Comparison of ENCODE assay signal across 23 cellular contexts in the genomic region with DNA sequence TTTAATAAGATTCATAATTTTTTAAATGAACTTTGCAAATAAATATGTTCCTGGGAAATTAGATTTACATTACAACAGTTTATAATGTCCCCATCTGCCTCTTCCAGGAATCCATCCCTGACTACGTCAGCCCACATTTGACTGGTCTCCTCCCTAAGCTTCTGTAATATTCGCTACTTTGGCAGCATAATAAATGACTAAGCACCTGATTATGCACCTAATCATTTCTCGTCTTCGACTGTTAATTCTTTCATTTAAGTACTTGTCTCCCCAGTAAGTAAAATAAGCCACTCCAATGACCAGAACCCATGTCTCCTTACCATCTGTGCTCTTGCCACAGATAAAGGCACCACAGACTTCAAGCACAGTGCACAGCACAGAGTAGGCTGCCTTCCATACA.
DNase-seq lines count a peak whose midpoint lies in the region; ATAC-seq, FAIRE-seq and TF ChIP-seq lines count a peak whose summit lies in the region.
"Had no signal": no experiment of that assay in that cellular context is flagged by ENCODE, and none has a peak within 500 bp of the region (broad histone marks: within the 10 kb centered on the region; RNA-seq: fewer than 3 reads in every experiment).

No MANE protein-coding gene starts in this region.

- no peaks in the 10 kb centered on the region for H3K4me1 Mint-ChIP-seq in astrocyte (ENCODE audit: low read depth, unreplicated experiment)
- no peaks in the 10 kb centered on the region for H3K4me1 Mint-ChIP-seq in activated naive CD4-positive, alpha-beta T cell treated with anti-CD3 and anti-CD28 coated beads, Interleukin-2, amount 10 ng/mL, durations not matched to agents 7 days and 5 days
- peaks cover 8% of the 10 kb centered on the region for H3K4me1 Mint-ChIP-seq in WTC11

- H3K9me3 Mint-ChIP-seq in astrocyte (ENCODE audit: unreplicated experiment) (no peaks in the 10 kb centered on the region), WTC11 (0 out of 2 replicates have a peak, but pooled peaks cover 3% of the 10 kb centered on the region)
- no peaks in the 10 kb centered on the region for H3K9me3 Mint-ChIP-seq in activated naive CD4-positive, alpha-beta T cell treated with anti-CD3 and anti-CD28 coated beads, Interleukin-2, amount 10 ng/mL, durations not matched to agents 7 days and 5 days

- H3K27me3 ChIP-seq in astrocyte (ENCODE audit: insufficient read depth, low read length): no peaks in the 10 kb centered on the region
- H3K27me3 ChIP-seq: BE2C, MG63, SJCRH30 had no signal

- POLR2A ChIA-PET in WTC11 (lab: Charles Lee): no interaction called here

- FAIRE-seq in D721Med (lab: Jason Lieb, UNC) (peak; percentile 95), astrocyte (lab: Jason Lieb, UNC) (no peak), RCC 7860 (lab: Jason Lieb, UNC) (no peak)
- FAIRE-seq: A204.1 had no signal

- no peaks in the 10 kb centered on the region for H3K4me1 ChIP-seq in astrocyte (ENCODE audit: insufficient read depth, low read length)
- H3K4me1 ChIP-seq: BE2C, HAP-1, SJCRH30 had no signal

- H3K79me2 ChIP-seq in astrocyte (ENCODE audit: insufficient read depth, low read length): no peaks in the 10 kb centered on the region

- H3K36me3 ChIP-seq in astrocyte (ENCODE audit: insufficient read depth, low read length): no peaks in the 10 kb centered on the region
- H3K36me3 ChIP-seq: BE2C, HAP-1, MG63, SJCRH30 had no signal

- H3K27ac ChIP-seq in astrocyte (ENCODE audit: low read depth, low read length): no peak overlapping the region
- H3K27ac ChIP-seq: SJCRH30 had no signal

- H3K27ac Mint-ChIP-seq in astrocyte (ENCODE audit: unreplicated experiment) (no peak overlapping the region), WTC11 (no peak overlapping the region)
- H3K27ac Mint-ChIP-seq in activated naive CD4-positive, alpha-beta T cell treated with anti-CD3 and anti-CD28 coated beads, Interleukin-2, amount 10 ng/mL, durations not matched to agents 7 days and 5 days: no peak overlapping the region
- H3K27ac Mint-ChIP-seq: CD4-positive, CD25-positive, alpha-beta regulatory T cell had no signal

- H4K20me1 ChIP-seq in astrocyte (ENCODE audit: insufficient read depth, low read length): no peaks in the 10 kb centered on the region

- DNase-seq in D721Med (ENCODE audit: insufficient read length, low spot score) (peak; percentile 35), NCI-H524 (lab: John Stamatoyannopoulos, UW) (peak; percentile 95 to 99), astrocyte (ENCODE audit: low read depth) (peak; percentile 61), fibroblast of villous mesenchyme (ENCODE audit: low read depth) (peak; percentile 28), RCC 7860 (ENCODE audit: low spot score) (no peak), WTC11 (ENCODE audit: low spot score) (no peak)
- no peak for DNase-seq in activated naive CD4-positive, alpha-beta T cell treated with anti-CD3 and anti-CD28 coated beads, Interleukin-2, amount 10 ng/mL, durations not matched to agents 7 days and 5 days
- DNase-seq in activated effector memory CD4-positive, alpha-beta T cell treated with anti-CD3 and anti-CD28 coated beads, Interleukin-2, amount 50 U/mL, for 16 hours: no peak
- DNase-seq: BE2C; CD4-positive, CD25-positive, alpha-beta regulatory T cell; COR-L47; DMS79; IMR-90; MG63; NCI-H1048; NCI-H1436; NCI-H2029 treated with DMSO at 0.1 percent for 48 hours; NCI-H2171; NCI-H748 treated with DMSO at 0.1 percent for 48 hours; RPMI8226; SJCRH30 had no signal

- H3K36me3 Mint-ChIP-seq in astrocyte (ENCODE audit: low read depth, unreplicated experiment): no peaks in the 10 kb centered on the region
- H3K36me3 Mint-ChIP-seq in activated naive CD4-positive, alpha-beta T cell treated with anti-CD3 and anti-CD28 coated beads, Interleukin-2, amount 10 ng/mL, durations not matched to agents 7 days and 5 days: no peaks in the 10 kb centered on the region
- no peaks in the 10 kb centered on the region for H3K36me3 Mint-ChIP-seq in WTC11
- H3K36me3 Mint-ChIP-seq: CD4-positive, CD25-positive, alpha-beta regulatory T cell had no signal

- no peak overlapping the region for H2AFZ ChIP-seq in astrocyte (ENCODE audit: low read depth, low read length)

- H3K9me3 ChIP-seq in astrocyte (ENCODE audit: insufficient read depth, low read depth, low read length): no peaks in the 10 kb centered on the region
- H3K9me3 ChIP-seq: BE2C, HAP-1, MG63, SJCRH30 had no signal

- H3K4me3 ChIP-seq in astrocyte (ENCODE audit: insufficient read depth, low read depth, low read length): no peak overlapping the region
- H3K4me3 ChIP-seq in fibroblast of villous mesenchyme (ENCODE audit: low read depth, low read length): no peak overlapping the region
- H3K4me3 ChIP-seq: HAP-1, MG63, SJCRH30 had no signal

- no peak for TF ChIP-seq CTCF in D721Med (IDR thresholded peaks at IDR 0.05; ENCODE audit: insufficient read depth, missing control alignments)
- TF ChIP-seq CTCF in astrocyte (IDR thresholded peaks at IDR 0.05; ENCODE audit: insufficient read depth, low read depth, low read length): no peak
- TF ChIP-seq CTCF in fibroblast of villous mesenchyme (IDR thresholded peaks at IDR 0.05; ENCODE audit: insufficient read depth, low read depth, low read length): no peak
- TF ChIP-seq CTCF in WTC11 (IDR thresholded peaks at IDR 0.05): no peak

- H3K4me2 ChIP-seq in astrocyte (ENCODE audit: low read length): peak overlapping the region; percentile 1

- CTCF ChIA-PET in activated naive CD4-positive, alpha-beta T cell treated with anti-CD3 and anti-CD28 coated beads, Interleukin-2, amount 10 ng/mL, durations not matched to agents 7 days and 5 days (lab: Charles Lee): no interaction called here
- CTCF ChIA-PET in WTC11 (lab: Charles Lee): no interaction called here

- H3K9ac ChIP-seq in astrocyte (ENCODE audit: low read length): no peak overlapping the region

- H3K4me3 Mint-ChIP-seq in astrocyte (ENCODE audit: unreplicated experiment) (no peak overlapping the region), WTC11 (no peak overlapping the region)
- H3K4me3 Mint-ChIP-seq in activated naive CD4-positive, alpha-beta T cell treated with anti-CD3 and anti-CD28 coated beads, Interleukin-2, amount 10 ng/mL, durations not matched to agents 7 days and 5 days: no peak overlapping the region
- H3K4me3 Mint-ChIP-seq: CD4-positive, CD25-positive, alpha-beta regulatory T cell had no signal

- no peak for ATAC-seq in WTC11

- H3K27me3 Mint-ChIP-seq in astrocyte (ENCODE audit: low read depth, unreplicated experiment) (no peaks in the 10 kb centered on the region), WTC11 (ENCODE audit: low read depth) (no peaks in the 10 kb centered on the region)
- H3K27me3 Mint-ChIP-seq in activated naive CD4-positive, alpha-beta T cell treated with anti-CD3 and anti-CD28 coated beads, Interleukin-2, amount 10 ng/mL, durations not matched to agents 7 days and 5 days: no peaks in the 10 kb centered on the region
- H3K27me3 Mint-ChIP-seq: CD4-positive, CD25-positive, alpha-beta regulatory T cell had no signal

TF ChIP-seq in WTC11, 78 proteins besides CTCF, POLR2A, EP300 and RAD21 (continues in another document):
- TF ChIP-seq FOXJ3 (CRISPR knock-in tag; IDR thresholded peaks at IDR 0.05; ENCODE audit: borderline replicate concordance) (no peak), TCF7 (CRISPR knock-in tag; IDR thresholded peaks at IDR 0.05; ENCODE audit: low read depth) (no peak), NR1H2 (CRISPR knock-in tag; IDR thresholded peaks at IDR 0.05) (no peak)
- TF ChIP-seq, protein P1, sequence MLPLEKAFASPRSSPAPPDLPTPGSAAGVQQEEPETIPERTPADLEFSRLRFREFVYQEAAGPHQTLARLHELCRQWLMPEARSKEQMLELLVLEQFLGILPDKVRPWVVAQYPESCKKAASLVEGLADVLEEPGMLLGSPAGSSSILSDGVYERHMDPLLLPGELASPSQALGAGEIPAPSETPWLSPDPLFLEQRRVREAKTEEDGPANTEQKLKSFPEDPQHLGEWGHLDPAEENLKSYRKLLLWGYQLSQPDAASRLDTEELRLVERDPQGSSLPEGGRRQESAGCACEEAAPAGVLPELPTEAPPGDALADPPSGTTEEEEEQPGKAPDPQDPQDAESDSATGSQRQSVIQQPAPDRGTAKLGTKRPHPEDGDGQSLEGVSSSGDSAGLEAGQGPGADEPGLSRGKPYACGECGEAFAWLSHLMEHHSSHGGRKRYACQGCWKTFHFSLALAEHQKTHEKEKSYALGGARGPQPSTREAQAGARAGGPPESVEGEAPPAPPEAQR (CRISPR knock-in tag; IDR thresholded peaks at IDR 0.05): no peak
- TF ChIP-seq, protein P2, sequence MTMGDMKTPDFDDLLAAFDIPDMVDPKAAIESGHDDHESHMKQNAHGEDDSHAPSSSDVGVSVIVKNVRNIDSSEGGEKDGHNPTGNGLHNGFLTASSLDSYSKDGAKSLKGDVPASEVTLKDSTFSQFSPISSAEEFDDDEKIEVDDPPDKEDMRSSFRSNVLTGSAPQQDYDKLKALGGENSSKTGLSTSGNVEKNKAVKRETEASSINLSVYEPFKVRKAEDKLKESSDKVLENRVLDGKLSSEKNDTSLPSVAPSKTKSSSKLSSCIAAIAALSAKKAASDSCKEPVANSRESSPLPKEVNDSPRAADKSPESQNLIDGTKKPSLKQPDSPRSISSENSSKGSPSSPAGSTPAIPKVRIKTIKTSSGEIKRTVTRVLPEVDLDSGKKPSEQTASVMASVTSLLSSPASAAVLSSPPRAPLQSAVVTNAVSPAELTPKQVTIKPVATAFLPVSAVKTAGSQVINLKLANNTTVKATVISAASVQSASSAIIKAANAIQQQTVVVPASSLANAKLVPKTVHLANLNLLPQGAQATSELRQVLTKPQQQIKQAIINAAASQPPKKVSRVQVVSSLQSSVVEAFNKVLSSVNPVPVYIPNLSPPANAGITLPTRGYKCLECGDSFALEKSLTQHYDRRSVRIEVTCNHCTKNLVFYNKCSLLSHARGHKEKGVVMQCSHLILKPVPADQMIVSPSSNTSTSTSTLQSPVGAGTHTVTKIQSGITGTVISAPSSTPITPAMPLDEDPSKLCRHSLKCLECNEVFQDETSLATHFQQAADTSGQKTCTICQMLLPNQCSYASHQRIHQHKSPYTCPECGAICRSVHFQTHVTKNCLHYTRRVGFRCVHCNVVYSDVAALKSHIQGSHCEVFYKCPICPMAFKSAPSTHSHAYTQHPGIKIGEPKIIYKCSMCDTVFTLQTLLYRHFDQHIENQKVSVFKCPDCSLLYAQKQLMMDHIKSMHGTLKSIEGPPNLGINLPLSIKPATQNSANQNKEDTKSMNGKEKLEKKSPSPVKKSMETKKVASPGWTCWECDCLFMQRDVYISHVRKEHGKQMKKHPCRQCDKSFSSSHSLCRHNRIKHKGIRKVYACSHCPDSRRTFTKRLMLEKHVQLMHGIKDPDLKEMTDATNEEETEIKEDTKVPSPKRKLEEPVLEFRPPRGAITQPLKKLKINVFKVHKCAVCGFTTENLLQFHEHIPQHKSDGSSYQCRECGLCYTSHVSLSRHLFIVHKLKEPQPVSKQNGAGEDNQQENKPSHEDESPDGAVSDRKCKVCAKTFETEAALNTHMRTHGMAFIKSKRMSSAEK (CRISPR knock-in tag; IDR thresholded peaks at IDR 0.05; ENCODE audit: borderline replicate concordance): no peak
- TF ChIP-seq, protein P3, sequence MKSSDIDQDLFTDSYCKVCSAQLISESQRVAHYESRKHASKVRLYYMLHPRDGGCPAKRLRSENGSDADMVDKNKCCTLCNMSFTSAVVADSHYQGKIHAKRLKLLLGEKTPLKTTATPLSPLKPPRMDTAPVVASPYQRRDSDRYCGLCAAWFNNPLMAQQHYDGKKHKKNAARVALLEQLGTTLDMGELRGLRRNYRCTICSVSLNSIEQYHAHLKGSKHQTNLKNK (CRISPR knock-in tag; IDR thresholded peaks at IDR 0.05): no peak

Comparison
In these comparisons a context has a peak if more than half of its experiments do, and no peak if none do; other contexts are left out.
1. DNase-seq: peak in D721Med (single experiment), NCI-H524 (2 of 2), astrocyte (single experiment) and fibroblast of villous mesenchyme (single experiment); none in RCC 7860 (single experiment), activated naive CD4-positive, alpha-beta T cell treated with anti-CD3 and anti-CD28 coated beads, Interleukin-2, amount 10 ng/mL, durations not matched to agents 7 days and 5 days (single experiment), WTC11 (single experiment) and activated effector memory CD4-positive, alpha-beta T cell treated with anti-CD3 and anti-CD28 coated beads, Interleukin-2, amount 50 U/mL, for 16 hours (single experiment).